In the genomic region with DNA sequence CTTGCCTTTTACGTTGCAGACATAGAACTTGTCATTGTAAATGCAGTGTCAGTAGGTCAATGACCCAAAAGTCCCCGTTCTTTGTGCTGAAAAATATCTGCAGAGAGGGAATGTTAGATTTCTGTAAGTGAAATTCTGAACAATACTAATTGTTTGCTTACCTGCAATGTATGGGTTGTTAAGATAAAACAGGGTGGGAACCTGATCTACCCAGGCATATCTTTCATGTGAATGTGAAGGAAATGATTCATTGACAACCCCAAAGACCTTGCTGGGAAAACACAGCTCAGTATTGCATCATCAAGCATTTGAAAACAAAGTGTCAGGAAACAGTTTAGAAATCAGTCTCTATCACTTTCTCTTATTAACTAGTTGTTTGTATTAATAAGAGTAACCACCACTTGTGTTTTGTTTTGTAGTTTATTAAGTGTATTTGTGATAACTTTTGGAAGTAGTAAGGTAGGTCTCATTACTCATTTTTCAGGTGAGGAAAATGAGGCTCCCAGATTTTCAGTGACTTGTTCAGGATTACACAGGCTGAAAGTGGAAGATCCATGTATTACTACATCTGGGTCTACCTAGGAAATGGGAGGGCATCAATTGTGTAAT, we compare ENCODE assay signal across 1 cellular context.
TF ChIP-seq lines count a peak whose summit lies in the region.

No MANE protein-coding gene starts in this region.

TF ChIP-seq in K562, 482 proteins besides CTCF, POLR2A, EP300 and RAD21 (continued from another document):
- TF ChIP-seq CREB3 (tag; conservative IDR thresholded peaks at IDR 0.05; ENCODE audit: low read depth) (0 out of 2 replicates have a peak, but pooled peaks have one; percentile 39), TCF3 (CRISPR knock-in tag; IDR thresholded peaks at IDR 0.05) (peak; percentile 88), FOXM1 (IDR thresholded peaks at IDR 0.05; ENCODE audit: low read depth) (peak; percentile 76), FOXM1 (CRISPR knock-in tag; IDR thresholded peaks at IDR 0.05; ENCODE audit: low read depth) (no peak), RBM39 (optimal IDR thresholded peaks at IDR 0.05; ENCODE audit: low read depth, low read length) (no peak), TBL1XR1 (IDR thresholded peaks at IDR 0.05; ENCODE audit: low read length in 2 of 2) (peak in 1 of 2 experiments; percentile 87; a peak in 1 of 4 replicates), ZNF384 (IDR thresholded peaks at IDR 0.05; ENCODE audit: low read depth, low read length) (no peak), NBN (IDR thresholded peaks at IDR 0.05; ENCODE audit: low read depth) (peak; percentile 81; the same call in 1 of the 2 replicates), JUNB (CRISPR knock-in tag; conservative IDR thresholded peaks at IDR 0.05) (0 out of 2 replicates have a peak, but pooled peaks have one; percentile 5), ESRRA (IDR thresholded peaks at IDR 0.05; ENCODE audit: borderline replicate concordance, low read depth) (peak; percentile 80), GATAD2A (IDR thresholded peaks at IDR 0.05) (peak; percentile 75; the same call in 1 of the 2 replicates), ZNF224 (CRISPR knock-in tag; IDR thresholded peaks at IDR 0.05) (no peak), NCOA2 (IDR thresholded peaks at IDR 0.05; ENCODE audit: partially characterized antibody in 2 of 2) (peak in 1 of 2 experiments; percentile 47), ARID3A (IDR thresholded peaks at IDR 0.05; ENCODE audit: borderline replicate concordance, low read depth, low read length) (peak; percentile 68), CBFA2T3 (IDR thresholded peaks at IDR 0.05) (peak; percentile 90), ZNF239 (CRISPR knock-in tag; IDR thresholded peaks at IDR 0.05) (peak; percentile 6), ZNF512 (tag; IDR thresholded peaks at IDR 0.05) (no peak), ARID1B (IDR thresholded peaks at IDR 0.05) (peak; percentile 94), TRIM24 (IDR thresholded peaks at IDR 0.05) (peak; percentile 89 to 93), CHAMP1 (IDR thresholded peaks at IDR 0.05) (peak; percentile 72), RBM34 (IDR thresholded peaks at IDR 0.05; ENCODE audit: borderline replicate concordance, insufficient read depth, low read length) (no peak), GATAD2B (IDR thresholded peaks at IDR 0.05; ENCODE audit: borderline replicate concordance) (peak; percentile 90), ZNF431 (CRISPR knock-in tag; IDR thresholded peaks at IDR 0.05) (no peak), ZNF24 (IDR thresholded peaks at IDR 0.05) (no peak), JUND (IDR thresholded peaks at IDR 0.05; ENCODE audit: borderline replicate concordance, low read depth, low read length) (peak; percentile 98), JUND (tag; IDR thresholded peaks at IDR 0.05; ENCODE audit: borderline replicate concordance, low read depth, low read length) (peak; percentile 94), ZNF311 (CRISPR knock-in tag; IDR thresholded peaks at IDR 0.05) (peak; percentile 22; the same call in 1 of the 2 replicates), CREB1 (IDR thresholded peaks at IDR 0.05) (no peak; the same call in 1 of the 2 replicates), CREB1 (CRISPR knock-in tag; IDR thresholded peaks at IDR 0.05) (no peak), ZNF507 (tag; conservative IDR thresholded peaks at IDR 0.05) (no peak), ZNF324 (CRISPR knock-in tag; IDR thresholded peaks at IDR 0.05) (no peak), YBX1 (IDR thresholded peaks at IDR 0.05) (no peak), LCOR (CRISPR knock-in tag; IDR thresholded peaks at IDR 0.05) (peak; percentile 44; the same call in 1 of the 2 replicates), DACH1 (IDR thresholded peaks at IDR 0.05; ENCODE audit: partially characterized antibody) (peak; percentile 87), PTRF (tag; IDR thresholded peaks at IDR 0.05) (no peak)
